ENCODE assay signal across 2 cellular contexts in genomic region chr11:61125310-61125684, GRCh38.
TF ChIP-seq lines count a peak whose summit lies in the region.

No MANE protein-coding gene starts in this region.

TF ChIP-seq in SK-N-SH, 30 proteins besides CTCF, POLR2A, EP300 and RAD21 (continued from another document):
- TF ChIP-seq ZBTB33 (IDR thresholded peaks at IDR 0.05; ENCODE audit: borderline replicate concordance, low read depth) (no peak), POLR2AphosphoS5 (IDR thresholded peaks at IDR 0.05; ENCODE audit: low read depth, low read length) (no peak)
TF ChIP-seq in SK-N-SH: peak in this region for 3.

TF ChIP-seq in SK-N-SH treated with all-trans-retinoic acid at 6 μM for 48 hours, 23 proteins besides CTCF, POLR2A, EP300 and RAD21 (continued from another document):
- no peak for TF ChIP-seq POU6F1 (CRISPR knock-in tag; IDR thresholded peaks at IDR 0.05; ENCODE audit: borderline replicate concordance, low read depth)
TF ChIP-seq in SK-N-SH treated with all-trans-retinoic acid at 6 μM for 48 hours: peak in this region for 0.
